Comparison of ENCODE assay signal across 13 cellular contexts in genomic region chr6:87909849-87910248, GRCh38.
A peak's percentile ranks its signal among the peaks of the same experiment; 100 is the strongest.
DNase-seq lines count a peak whose midpoint lies in the region; ATAC-seq and TF ChIP-seq lines count a peak whose summit lies in the region.
"Had no signal": no experiment of that assay in that cellular context is flagged by ENCODE, and none has a peak within 500 bp of the region (broad histone marks: within the 10 kb centered on the region; RNA-seq: fewer than 3 reads in every experiment).

No MANE protein-coding gene starts in this region.

- no peak for TF ChIP-seq CTCF in PC-3 (conservative IDR thresholded peaks at IDR 0.05; ENCODE audit: low read depth, low read length)
- no peak for TF ChIP-seq CTCF in fibroblast of mammary gland (conservative IDR thresholded peaks at IDR 0.05; ENCODE audit: control insufficient read depth, insufficient read depth, low read depth, low read length)
- no peak for TF ChIP-seq CTCF in omental fat pad (IDR thresholded peaks at IDR 0.05)

- H4K20me1 ChIP-seq in PC-3 (ENCODE audit: low read length): no peaks in the 10 kb centered on the region

- CTCF ChIA-PET in PC-3 (lab: Charles Lee): no interaction called here

- POLR2A ChIA-PET in PC-3 (lab: Charles Lee; ENCODE audit: unreplicated experiment): no interaction called here

- H3K9me3 ChIP-seq in PC-3 (ENCODE audit: low read length): no peaks in the 10 kb centered on the region

- peaks cover 0 to 5% of the 10 kb centered on the region in 2 donors for H3K36me3 Mint-ChIP-seq in activated naive CD4-positive, alpha-beta T cell treated with anti-CD3 and anti-CD28 coated beads, Interleukin-2, amount 50 U/mL, for 72 hours

- H3K36me3 ChIP-seq in PC-3 (ENCODE audit: low read depth, low read length): no peaks in the 10 kb centered on the region

- no peak overlapping the region for H3K9ac ChIP-seq in PC-3 (ENCODE audit: low read length)

- H3F3A ChIP-seq in PC-3 (ENCODE audit: low read length, unreplicated experiment): no peaks in the 10 kb centered on the region

- no peak overlapping the region for H3K4me2 ChIP-seq in PC-3 (ENCODE audit: low read length)

- no peak overlapping the region for H3K27ac ChIP-seq in PC-3 (ENCODE audit: low read length)
- H3K27ac ChIP-seq: C4-2B had no signal

- no peak overlapping the region for H3K27ac Mint-ChIP-seq in activated naive CD4-positive, alpha-beta T cell treated with anti-CD3 and anti-CD28 coated beads, Interleukin-2, amount 50 U/mL, for 72 hours
- H3K27ac Mint-ChIP-seq: dendritic cell treated with granulocyte-macrophage colony-stimulating factor and Interleukin-4, amounts not matched to agents 40 ng/mL and 50 ng/mL, for 4 days had no signal

- peaks cover 3% of the 10 kb centered on the region; the same call in 1 of the 2 replicates for H3K27me3 ChIP-seq in PC-3 (ENCODE audit: low read length)

- peak; percentile 51 to 76 for ATAC-seq in activated naive CD4-positive, alpha-beta T cell treated with anti-CD3 and anti-CD28 coated beads, Interleukin-2, amount 50 U/mL, for 72 hours
- ATAC-seq in PC-3 (no peak), HG03196 (IDR thresholded peaks at IDR 0.05; ENCODE audit: unreplicated experiment) (no peak), omental fat pad (ENCODE audit: low FRiP score) (no peak), HG02938 (IDR thresholded peaks at IDR 0.05; ENCODE audit: unreplicated experiment) (no peak)
- ATAC-seq in stimulated activated naive CD8-positive, alpha-beta T cell treated with anti-CD3 and anti-CD28 coated beads, Interleukin-15, Interleukin-2, amounts not matched to agents 100 U/mL and 50 U/mL, for 24 hours: peak; percentile 85
- ATAC-seq: GM12878 had no signal

- no TSS peak for BruUV-seq in PC-3 (replicated peaks; lab: Mats Ljungman, UMichigan)

- no peaks in the 10 kb centered on the region for H3K9me2 ChIP-seq in PC-3 (replicated peaks; ENCODE audit: low read length)

- H3K4me1 ChIP-seq in PC-3 (ENCODE audit: insufficient read depth, low read length): no peaks in the 10 kb centered on the region

- intact Hi-C loops in PC-3 (cut with micrococcal nuclease): no loop called here

- no peak overlapping the region for H3K4me3 ChIP-seq in PC-3 (ENCODE audit: low read length)
- H3K4me3 ChIP-seq in fibroblast of mammary gland (ENCODE audit: control insufficient read depth, low read depth, low read length): no peak overlapping the region
- H3K4me3 ChIP-seq: GM12878 had no signal

- no peaks in the 10 kb centered on the region for H3K9me3 Mint-ChIP-seq in activated naive CD4-positive, alpha-beta T cell treated with anti-CD3 and anti-CD28 coated beads, Interleukin-2, amount 50 U/mL, for 72 hours
- H3K9me3 Mint-ChIP-seq: dendritic cell treated with granulocyte-macrophage colony-stimulating factor and Interleukin-4, amounts not matched to agents 40 ng/mL and 50 ng/mL, for 4 days had no signal

- no peaks in the 10 kb centered on the region for H3K79me2 ChIP-seq in PC-3 (ENCODE audit: low read length)

- H2AFZ ChIP-seq in PC-3 (ENCODE audit: low read length): no peak overlapping the region

- no peak for DNase-seq in activated naive CD4-positive, alpha-beta T cell treated with anti-CD3 and anti-CD28 coated beads, Interleukin-2, amount 50 U/mL, for 72 hours (ENCODE audit: low spot score in 2 of 2)
- DNase-seq in activated naive CD4-positive, alpha-beta T cell (lab: John Stamatoyannopoulos, UW): no peak
- peak; percentile 14 for DNase-seq in PC-3
- peak; percentile 89 for DNase-seq in fibroblast of mammary gland (ENCODE audit: low read depth)
- DNase-seq in stimulated activated naive CD8-positive, alpha-beta T cell treated with anti-CD3 and anti-CD28 coated beads, Interleukin-15, Interleukin-2, amounts not matched to agents 100 U/mL and 50 U/mL, for 24 hours: peak; percentile 62
- no peak for DNase-seq in omental fat pad (ENCODE audit: low spot score)
- DNase-seq: NCI-H1436, SHP77 treated with DMSO at 0.1 percent for 48 hours had no signal

Comparison
In these comparisons a context has a peak if more than half of its experiments do, and no peak if none do; other contexts are left out.
1. ATAC-seq: peak in activated naive CD4-positive, alpha-beta T cell treated with anti-CD3 and anti-CD28 coated beads, Interleukin-2, amount 50 U/mL, for 72 hours (2 of 2) and stimulated activated naive CD8-positive, alpha-beta T cell treated with anti-CD3 and anti-CD28 coated beads, Interleukin-15, Interleukin-2, amounts not matched to agents 100 U/mL and 50 U/mL, for 24 hours (single experiment); none in PC-3 (single experiment), HG03196 (single experiment), omental fat pad (single experiment) and HG02938 (single experiment).
2. DNase-seq: peak in PC-3 (single experiment), fibroblast of mammary gland (single experiment) and stimulated activated naive CD8-positive, alpha-beta T cell treated with anti-CD3 and anti-CD28 coated beads, Interleukin-15, Interleukin-2, amounts not matched to agents 100 U/mL and 50 U/mL, for 24 hours (single experiment); none in activated naive CD4-positive, alpha-beta T cell treated with anti-CD3 and anti-CD28 coated beads, Interleukin-2, amount 50 U/mL, for 72 hours (0 of 2), activated naive CD4-positive, alpha-beta T cell (0 of 4) and omental fat pad (single experiment).